In genomic region chr1:184929711-184930202, GRCh38 we compare ENCODE assay signal across 1 cellular context.
TF ChIP-seq lines count a peak whose summit lies in the region.

No MANE protein-coding gene starts in this region.

TF ChIP-seq in K562, 482 proteins besides CTCF, POLR2A, EP300 and RAD21 (continued from another document):
- TF ChIP-seq ZNF609 (CRISPR knock-in tag; IDR thresholded peaks at IDR 0.05; ENCODE audit: borderline replicate concordance) (no peak), TBL1XR1 (IDR thresholded peaks at IDR 0.05; ENCODE audit: low read length in 2 of 2) (peak in 1 of 2 experiments; percentile 24; a peak in 1 of 4 replicates), EP400 (IDR thresholded peaks at IDR 0.05) (peak; percentile 56; the same call in 1 of the 2 replicates)
